ENCODE assay signal across 31 cellular contexts in the genomic region with DNA sequence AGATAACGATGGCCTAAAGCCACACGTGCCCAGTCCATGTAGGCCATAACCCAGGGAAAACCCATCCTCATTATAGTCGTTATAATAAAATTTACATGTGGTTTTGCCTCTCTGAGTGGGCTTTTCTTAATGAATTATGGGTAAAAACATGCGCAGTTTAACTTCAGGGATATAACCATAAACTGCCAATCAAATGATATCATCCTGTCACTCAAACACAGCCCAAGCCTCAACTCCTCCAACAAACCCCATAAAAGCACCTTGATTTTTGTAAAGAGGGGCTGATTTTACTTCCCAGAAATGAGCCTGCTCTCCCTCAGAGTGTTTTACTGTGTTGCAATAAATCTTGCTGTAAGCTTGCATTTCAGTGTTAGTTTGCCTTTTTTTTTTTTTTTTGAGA. TPM values are rescaled to one million over a fixed set of nuclear protein-coding genes. Genes with fewer than 3 reads are reported as not detected.
"Had no signal": no experiment of that assay in that cellular context is flagged by ENCODE, and none has a peak within 500 bp of the region (broad histone marks: within the 10 kb centered on the region; RNA-seq: fewer than 3 reads in every experiment).

No MANE protein-coding gene starts in this region.

- H3K4me3 Mint-ChIP-seq: activated CD4-positive, alpha-beta memory T cell treated with anti-CD3 and anti-CD28 coated beads for 36 hours; activated CD4-positive, alpha-beta T cell treated with anti-CD3 and anti-CD28 coated beads, Interleukin-2, amount 10 ng/mL, durations not matched to agents 7 days and 5 days; activated naive CD8-positive, alpha-beta T cell treated with anti-CD3 and anti-CD28 coated beads, Interleukin-2, amount 50 U/mL, for 24 hours; activated T-cell treated with anti-CD3 and anti-CD28 coated beads, Interleukin-2, amount 50 U/mL, for 4 hours; T-cell had no signal

- H3K4me3 ChIP-seq: ascending aorta, body of pancreas, SK-N-MC had no signal

- DNase-seq: activated CD4-positive, alpha-beta memory T cell treated with anti-CD3 and anti-CD28 coated beads for 36 hours; activated CD4-positive, alpha-beta T cell treated with anti-CD3 and anti-CD28 coated beads, Interleukin-2, amount 10 ng/mL, durations not matched to agents 7 days and 5 days; activated CD4-positive, CD25-positive, alpha-beta regulatory T cell; activated CD8-positive, alpha-beta memory T cell treated with anti-CD3 and anti-CD28 coated beads for 24 hours; activated effector memory CD4-positive, alpha-beta T cell treated with anti-CD3 and anti-CD28 coated beads, Interleukin-2, amount 50 U/mL, for 16 hours; activated naive CD4-positive, alpha-beta T cell treated with Interleukin-2 at 50 U/mL for 16 hours; activated naive CD8-positive, alpha-beta T cell treated with anti-CD3 and anti-CD28 coated beads, Interleukin-2, amount 50 U/mL, for 24 hours; activated T-cell treated with anti-CD3 and anti-CD28 coated beads, Interleukin-2, amount 50 U/mL, for 4 hours; amniotic stem cell; body of pancreas; central memory CD4-positive, alpha-beta T cell; MM.1S; NCI-H1092 treated with DMSO at 0.1 percent for 48 hours; NCI-H1417 treated with DMSO at 0.1 percent for 48 hours; NCI-H1694; NCI-H2029; NCI-H2107; NCI-H2171 treated with DMSO at 0.1 percent for 48 hours; NCI-H345; NCI-H510A; NCI-H69; NK-92 treated with Interleukin-12 subunit alpha and Interleukin-12 subunit beta, amount 100 ng/mL, for 24 hours; SIG-M5; T-cell; T-helper 2 cell; T1000 had no signal

- H3K27me3 ChIP-seq: ascending aorta, body of pancreas had no signal

- H3K9me3 Mint-ChIP-seq: activated CD4-positive, alpha-beta memory T cell treated with anti-CD3 and anti-CD28 coated beads for 36 hours; activated CD4-positive, alpha-beta T cell treated with anti-CD3 and anti-CD28 coated beads, Interleukin-2, amount 10 ng/mL, durations not matched to agents 7 days and 5 days; activated naive CD4-positive, alpha-beta T cell treated with anti-CD3 and anti-CD28 coated beads, Interleukin-2, amount 50 U/mL, for 72 hours; activated naive CD8-positive, alpha-beta T cell treated with anti-CD3 and anti-CD28 coated beads, Interleukin-2, amount 50 U/mL, for 24 hours; activated T-cell treated with anti-CD3 and anti-CD28 coated beads, Interleukin-2, amount 50 U/mL, for 4 hours; T-cell had no signal

- H3K27me3 Mint-ChIP-seq: activated CD4-positive, alpha-beta memory T cell treated with anti-CD3 and anti-CD28 coated beads for 36 hours; activated CD4-positive, alpha-beta T cell treated with anti-CD3 and anti-CD28 coated beads, Interleukin-2, amount 10 ng/mL, durations not matched to agents 7 days and 5 days; activated naive CD8-positive, alpha-beta T cell treated with anti-CD3 and anti-CD28 coated beads, Interleukin-2, amount 50 U/mL, for 24 hours; T-cell had no signal

- H3K9me3 ChIP-seq: ascending aorta, body of pancreas had no signal

- ATAC-seq: activated naive CD4-positive, alpha-beta T cell treated with anti-CD3 and anti-CD28 coated beads, Interleukin-2, amount 50 U/mL, for 72 hours; activated naive CD8-positive, alpha-beta T cell treated with anti-CD3 and anti-CD28 coated beads, Interleukin-2, amount 50 U/mL, for 24 hours; activated T-cell treated with anti-CD3 and anti-CD28 coated beads, Interleukin-2, amount 50 U/mL, for 4 hours; body of pancreas; T-cell had no signal

- H3K4me1 ChIP-seq: ascending aorta, body of pancreas had no signal

- H3K27ac Mint-ChIP-seq: activated CD4-positive, alpha-beta memory T cell treated with anti-CD3 and anti-CD28 coated beads for 36 hours; activated CD4-positive, alpha-beta T cell treated with anti-CD3 and anti-CD28 coated beads, Interleukin-2, amount 10 ng/mL, durations not matched to agents 7 days and 5 days; activated naive CD4-positive, alpha-beta T cell treated with anti-CD3 and anti-CD28 coated beads, Interleukin-2, amount 50 U/mL, for 72 hours; activated naive CD8-positive, alpha-beta T cell treated with anti-CD3 and anti-CD28 coated beads, Interleukin-2, amount 50 U/mL, for 24 hours; T-cell had no signal

- H3K27ac ChIP-seq: ascending aorta, body of pancreas, SK-N-MC had no signal

RNA-seq across cellular contexts. Expression of a gene that starts 39.4 kb away (rescaled TPM):
- total RNA-seq: activated CD4-positive, alpha-beta memory T cell treated with anti-CD3 and anti-CD28 coated beads for 36 hours; activated CD4-positive, alpha-beta T cell treated with anti-CD3 and anti-CD28 coated beads, Interleukin-2, amount 10 ng/mL, durations not matched to agents 7 days and 5 days; activated naive CD4-positive, alpha-beta T cell treated with anti-CD3 and anti-CD28 coated beads, Interleukin-2, amount 50 U/mL, for 72 hours; activated T-cell treated with anti-CD3 and anti-CD28 coated beads, Interleukin-2, amount 50 U/mL, for 4 hours; ascending aorta; body of pancreas; bronchial epithelial cell; RPMI7951; T-cell had no signal
